ENCODE assay signal across 19 cellular contexts in genomic region chr7:142801601-142802295, GRCh38. TPM values are rescaled to one million over a fixed set of nuclear protein-coding genes. Genes with fewer than 3 reads are reported as not detected.
A peak's percentile ranks its signal among the peaks of the same experiment; 100 is the strongest.
DNase-seq lines count a peak whose midpoint lies in the region; ATAC-seq and TF ChIP-seq lines count a peak whose summit lies in the region.
"Had no signal": no experiment of that assay in that cellular context is flagged by ENCODE, and none has a peak within 500 bp of the region (broad histone marks: within the 10 kb centered on the region; RNA-seq: fewer than 3 reads in every experiment).

No MANE protein-coding gene starts in this region.

- peak in 1 of 2 donors; percentile 6 for ATAC-seq in naive thymus-derived CD8-positive, alpha-beta T cell
- ATAC-seq in omental fat pad (ENCODE audit: low FRiP score) (no peak), GM19023 (IDR thresholded peaks at IDR 0.05; ENCODE audit: unreplicated experiment) (no peak)
- ATAC-seq: Right ventricle myocardium inferior had no signal

- no peak for TF ChIP-seq CTCF in Loucy (conservative IDR thresholded peaks at IDR 0.05; ENCODE audit: low read length)
- no peak for TF ChIP-seq CTCF in omental fat pad (IDR thresholded peaks at IDR 0.05)

- no peaks in the 10 kb centered on the region for H3K9me2 ChIP-seq in Loucy (replicated peaks; ENCODE audit: low read depth, low read length)

- peaks cover 0 to 10% of the 10 kb centered on the region in 2 donors for H3K27me3 Mint-ChIP-seq in CD8-positive, alpha-beta memory T cell
- H3K27me3 Mint-ChIP-seq in activated naive CD8-positive, alpha-beta T cell treated with anti-CD3 and anti-CD28 coated beads for 36 hours: peaks cover 5% of the 10 kb centered on the region
- H3K27me3 Mint-ChIP-seq in naive thymus-derived CD8-positive, alpha-beta T cell: no peaks in the 10 kb centered on the region

- H3K4me1 Mint-ChIP-seq in CD8-positive, alpha-beta memory T cell: peaks cover 81 to 85% (median 83%) of the 10 kb centered on the region in 3 donors
- H3K4me1 Mint-ChIP-seq in activated naive CD8-positive, alpha-beta T cell treated with anti-CD3 and anti-CD28 coated beads for 36 hours: peaks cover 72% of the 10 kb centered on the region
- peaks cover 68 to 93% (median 83%) of the 10 kb centered on the region in 4 donors for H3K4me1 Mint-ChIP-seq in naive thymus-derived CD8-positive, alpha-beta T cell

- peaks cover 82% of the 10 kb centered on the region for H3K4me1 ChIP-seq in CD8-positive, alpha-beta memory T cell (ENCODE audit: insufficient read depth, low read length)
- H3K4me1 ChIP-seq in Loucy (ENCODE audit: insufficient read depth, low read length, poor library complexity, severe bottlenecking): peaks cover 75% of the 10 kb centered on the region
- H3K4me1 ChIP-seq: BE2C had no signal

- CTCF ChIA-PET in CD8-positive, alpha-beta memory T cell (lab: Charles Lee): interaction anchor here (15.2 to 21.1 kb wide), 2 partner anchors 7 to 10 kb away, joined by 508 read pairs; no protein-coding TSS in a partner anchor

- H2AFZ ChIP-seq in Loucy (ENCODE audit: low read length): no peak overlapping the region

- H3K27me3 ChIP-seq in CD8-positive, alpha-beta memory T cell (ENCODE audit: insufficient read depth, low read length, poor library complexity, severe bottlenecking): no peaks in the 10 kb centered on the region
- peaks cover 29% of the 10 kb centered on the region for H3K27me3 ChIP-seq in Loucy (ENCODE audit: insufficient read depth, low read length, poor library complexity, severe bottlenecking)

- H3K9me3 ChIP-seq in CD8-positive, alpha-beta memory T cell (ENCODE audit: low read length): no peaks in the 10 kb centered on the region
- no peaks in the 10 kb centered on the region for H3K9me3 ChIP-seq in Loucy (ENCODE audit: insufficient read depth, low read depth, low read length)
- H3K9me3 ChIP-seq: BE2C, left ventricle myocardium inferior, transverse colon had no signal

- POLR2A ChIA-PET in CD8-positive, alpha-beta memory T cell (lab: Charles Lee): interaction anchor here (8.9 to 19.9 kb wide), 2 partner anchors 8 to 15 kb away, joined by 392 to 1213 read pairs; no protein-coding TSS in a partner anchor
- POLR2A ChIA-PET in naive thymus-derived CD8-positive, alpha-beta T cell (lab: Charles Lee): interaction anchor here (0.6 to 22.1 kb wide), 7 partner anchors 10 to 491 kb away, joined by 3 to 3070 read pairs (median 5); no protein-coding TSS in a partner anchor

- peaks cover 94% of the 10 kb centered on the region for H3K79me2 ChIP-seq in Loucy (ENCODE audit: insufficient read depth, low read length)

- peaks cover 52% of the 10 kb centered on the region for H3K36me3 ChIP-seq in CD8-positive, alpha-beta memory T cell (ENCODE audit: insufficient read depth, low read length)
- H3K36me3 ChIP-seq in Loucy (ENCODE audit: insufficient read depth, low read length): peaks cover 70% of the 10 kb centered on the region
- H3K36me3 ChIP-seq: BE2C, left ventricle myocardium inferior, transverse colon had no signal

- H3K4me2 ChIP-seq in Loucy (ENCODE audit: low read depth, low read length, poor library complexity, severe bottlenecking): peak overlapping the region; percentile 100
- H3K4me2 ChIP-seq: smooth muscle cell had no signal

- peak overlapping the region; percentile 54 for H3K4me3 ChIP-seq in CD8-positive, alpha-beta memory T cell (ENCODE audit: low read length)
- H3K4me3 ChIP-seq in Loucy (ENCODE audit: low read length, poor library complexity, severe bottlenecking): peak overlapping the region; percentile 93
- H3K4me3 ChIP-seq: left ventricle myocardium inferior, smooth muscle cell, transverse colon had no signal

- peaks cover 41% of the 10 kb centered on the region for H3F3A ChIP-seq in Loucy (ENCODE audit: low read depth)

- H3K27ac ChIP-seq in CD8-positive, alpha-beta memory T cell (ENCODE audit: low read depth, low read length): peak overlapping the region; percentile 28
- H3K27ac ChIP-seq: left ventricle myocardium inferior had no signal

- peaks cover 49 to 83% (median 58%) of the 10 kb centered on the region in 3 donors for H3K36me3 Mint-ChIP-seq in CD8-positive, alpha-beta memory T cell
- peaks cover 85% of the 10 kb centered on the region for H3K36me3 Mint-ChIP-seq in activated naive CD8-positive, alpha-beta T cell treated with anti-CD3 and anti-CD28 coated beads for 36 hours
- peaks cover 52 to 78% (median 77%) of the 10 kb centered on the region in 3 donors for H3K36me3 Mint-ChIP-seq in naive thymus-derived CD8-positive, alpha-beta T cell

- H3K9ac ChIP-seq in Loucy (ENCODE audit: low read depth, low read length, poor library complexity, severe bottlenecking): peak overlapping the region; percentile 100

- no peak for DNase-seq in CD8-positive, alpha-beta memory T cell
- no peak for DNase-seq in activated naive CD8-positive, alpha-beta T cell treated with anti-CD3 and anti-CD28 coated beads for 36 hours
- DNase-seq in naive thymus-derived CD8-positive, alpha-beta T cell: peak in 2 of 10 donors; percentile 21 to 43
- DNase-seq in NCI-H82 treated with DMSO at 0.1 percent for 48 hours (lab: John Stamatoyannopoulos, UW; ENCODE audit: unreplicated experiment) (no peak), omental fat pad (ENCODE audit: low spot score) (no peak), NCI-H2107 (lab: John Stamatoyannopoulos, UW) (no peak)
- DNase-seq: BE2C, DMS 273 treated with DMSO at 0.1 percent for 48 hours, foreskin melanocyte, left ventricle myocardium inferior, MM.1S, NCI-H187 treated with DMSO at 0.1 percent for 48 hours, NCI-H446 treated with DMSO at 0.1 percent for 48 hours, transverse colon had no signal

- H3K4me3 Mint-ChIP-seq in CD8-positive, alpha-beta memory T cell: peak overlapping the region; percentile 87 to 100 (median 100)
- H3K4me3 Mint-ChIP-seq in activated naive CD8-positive, alpha-beta T cell treated with anti-CD3 and anti-CD28 coated beads for 36 hours: peak overlapping the region; percentile 90
- peak overlapping the region; percentile 84 to 100 (median 98) for H3K4me3 Mint-ChIP-seq in naive thymus-derived CD8-positive, alpha-beta T cell

- H3K27ac Mint-ChIP-seq in CD8-positive, alpha-beta memory T cell: peak overlapping the region; percentile 99 to 100 (median 100)
- peak overlapping the region; percentile 99 for H3K27ac Mint-ChIP-seq in activated naive CD8-positive, alpha-beta T cell treated with anti-CD3 and anti-CD28 coated beads for 36 hours
- H3K27ac Mint-ChIP-seq in naive thymus-derived CD8-positive, alpha-beta T cell: peak overlapping the region; percentile 94 to 100 (median 100)

- peaks cover 4% of the 10 kb centered on the region for H4K20me1 ChIP-seq in Loucy (ENCODE audit: insufficient read depth, low read length, poor library complexity, severe bottlenecking)

- H3K9me3 Mint-ChIP-seq in CD8-positive, alpha-beta memory T cell: peaks cover 0 to 5% (median 0%) of the 10 kb centered on the region in 5 donors
- peaks cover 1% of the 10 kb centered on the region for H3K9me3 Mint-ChIP-seq in activated naive CD8-positive, alpha-beta T cell treated with anti-CD3 and anti-CD28 coated beads for 36 hours
- H3K9me3 Mint-ChIP-seq in naive thymus-derived CD8-positive, alpha-beta T cell: peaks cover 0 to 4% (median 0%) of the 10 kb centered on the region in 9 donors

RNA-seq across cellular contexts. Expression of gene PRSS2, which starts 31.0 kb away (rescaled TPM):
- total RNA-seq in CD8-positive, alpha-beta memory T cell: not detected
- not detected for polyA plus RNA-seq in CD8-positive, alpha-beta memory T cell
- total RNA-seq in activated naive CD8-positive, alpha-beta T cell treated with anti-CD3 and anti-CD28 coated beads for 36 hours: not detected
- total RNA-seq in naive thymus-derived CD8-positive, alpha-beta T cell: not detected
- not detected for polyA plus RNA-seq in naive thymus-derived CD8-positive, alpha-beta T cell
- 1 to 10 TPM in 1 of 4 donors, under 1 TPM in 1, not detected in 2; 0.72 to 1.3 TPM for total RNA-seq in omental fat pad
- total RNA-seq: left ventricle myocardium inferior; Right ventricle myocardium inferior; smooth muscle cell; T-helper 2 cell treated with Interferon-gamma antibody and Interleukin-4, amounts not matched to agents 100 ng/mL and 5 ng/mL, for 36 hours; transverse colon had no signal
- polyA plus RNA-seq: smooth muscle cell had no signal

RNA-seq across cellular contexts. Expression of gene PRSS1, which starts 52.5 kb away (rescaled TPM):
- not detected for total RNA-seq in CD8-positive, alpha-beta memory T cell
- not detected for polyA plus RNA-seq in CD8-positive, alpha-beta memory T cell
- total RNA-seq in activated naive CD8-positive, alpha-beta T cell treated with anti-CD3 and anti-CD28 coated beads for 36 hours: not detected
- not detected for total RNA-seq in naive thymus-derived CD8-positive, alpha-beta T cell
- not detected for polyA plus RNA-seq in naive thymus-derived CD8-positive, alpha-beta T cell
- not detected for total RNA-seq in omental fat pad
- total RNA-seq: left ventricle myocardium inferior; Right ventricle myocardium inferior; smooth muscle cell; T-helper 2 cell treated with Interferon-gamma antibody and Interleukin-4, amounts not matched to agents 100 ng/mL and 5 ng/mL, for 36 hours; transverse colon had no signal
- polyA plus RNA-seq: smooth muscle cell had no signal

RNA-seq across cellular contexts. Expression of gene EPHB6, which starts 53.1 kb away (rescaled TPM):
- total RNA-seq in CD8-positive, alpha-beta memory T cell: 1 to 10 TPM; 6.0 to 8.1 TPM
- polyA plus RNA-seq in CD8-positive, alpha-beta memory T cell: 13.7 TPM
- 10 to 100 TPM in 1 of 2 experiments, 1 to 10 TPM in 1; 9.0 to 10.0 TPM for total RNA-seq in activated naive CD8-positive, alpha-beta T cell treated with anti-CD3 and anti-CD28 coated beads for 36 hours
- 10 to 100 TPM; 48.6 to 57.4 TPM for total RNA-seq in naive thymus-derived CD8-positive, alpha-beta T cell
- 10 to 100 TPM; 10.2 to 23.3 (median 10.2) TPM for polyA plus RNA-seq in naive thymus-derived CD8-positive, alpha-beta T cell
- 10 to 100 TPM; 16.9 to 89.0 (median 45.7) TPM for total RNA-seq in omental fat pad
